ENCODE assay signal across 20 cellular contexts in the genomic region with DNA sequence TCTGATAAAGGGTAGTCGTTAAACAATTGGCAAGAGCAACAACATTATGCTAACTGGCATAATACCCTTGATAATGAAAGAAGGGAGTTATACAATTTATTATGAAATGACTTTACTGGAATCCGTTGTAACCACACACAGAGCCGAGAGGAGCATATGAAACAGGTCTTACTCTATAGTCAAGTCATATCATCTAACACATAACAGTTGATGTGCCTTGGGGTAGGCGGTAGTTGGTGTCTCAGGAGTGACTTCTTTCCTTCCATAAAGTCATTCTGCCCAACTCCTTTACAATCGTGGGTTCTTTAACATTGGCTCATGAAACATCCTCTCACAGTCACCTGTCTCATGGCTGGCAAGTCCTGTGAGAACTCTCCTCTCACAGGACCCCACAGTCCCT.
A peak's percentile ranks its signal among the peaks of the same experiment; 100 is the strongest.
DNase-seq lines count a peak whose midpoint lies in the region; ATAC-seq and TF ChIP-seq lines count a peak whose summit lies in the region.
"Had no signal": no experiment of that assay in that cellular context is flagged by ENCODE, and none has a peak within 500 bp of the region (broad histone marks: within the 10 kb centered on the region; RNA-seq: fewer than 3 reads in every experiment).

No MANE protein-coding gene starts in this region.

- TF ChIP-seq POLR2A in ovary (IDR thresholded peaks at IDR 0.05) = no peak

- no peak for TF ChIP-seq EP300 in ovary (IDR thresholded peaks at IDR 0.05)

- H3K27ac ChIP-seq in VCaP (peak overlapping the region; percentile 95; the same call in 1 of the 2 replicates), ovary (no peak overlapping the region)
- H3K27ac ChIP-seq: A549, GM23248, Peyer's patch had no signal

- H3K27me3 ChIP-seq in ovary = no peaks in the 10 kb centered on the region
- H3K27me3 ChIP-seq: Peyer's patch had no signal

- 83 to 88% (median 87%) methylated on average over 5 of the region's 5 CpGs for WGBS in ovary, 3 donors

- peaks cover 15 to 32% of the 10 kb centered on the region in 2 donors for H3K9me3 Mint-ChIP-seq in activated naive CD4-positive, alpha-beta T cell treated with anti-CD3 and anti-CD28 coated beads, Interleukin-2, amount 50 U/mL, for 72 hours

- intact Hi-C loops in ovary (cut with DNase I) = no loop called here

- H3K9me3 ChIP-seq in ovary = no peaks in the 10 kb centered on the region
- H3K9me3 ChIP-seq: A549, Caco-2, HAP-1, Peyer's patch had no signal

- TF ChIP-seq CTCF in VCaP (conservative IDR thresholded peaks at IDR 0.05) (no peak), ovary (IDR thresholded peaks at IDR 0.05) (no peak)

- peaks cover 24 to 46% of the 10 kb centered on the region in 2 donors for H3K36me3 Mint-ChIP-seq in activated naive CD4-positive, alpha-beta T cell treated with anti-CD3 and anti-CD28 coated beads, Interleukin-2, amount 50 U/mL, for 72 hours

- no peaks in the 10 kb centered on the region for H3K36me3 ChIP-seq in ovary
- H3K36me3 ChIP-seq: HAP-1, Peyer's patch had no signal

- no peak overlapping the region for H3K27ac Mint-ChIP-seq in activated naive CD4-positive, alpha-beta T cell treated with anti-CD3 and anti-CD28 coated beads, Interleukin-2, amount 50 U/mL, for 72 hours
- H3K27ac Mint-ChIP-seq: CD4-positive, alpha-beta T cell had no signal

- DNase-seq in activated CD4-positive, alpha-beta T cell treated with anti-CD3 and anti-CD28 coated beads, Interleukin-2, amount 50 U/mL, for 48 hours = peak; percentile 17 to 43
- DNase-seq in activated CD4-positive, alpha-beta T cell treated with anti-CD3 and anti-CD28 coated beads for 4 hours = no peak
- peak in 1 of 2 donors; percentile 17 for DNase-seq in activated naive CD4-positive, alpha-beta T cell treated with anti-CD3 and anti-CD28 coated beads, Interleukin-2, amount 50 U/mL, for 72 hours (ENCODE audit: low spot score in 2 of 2)
- DNase-seq in activated naive CD4-positive, alpha-beta T cell (lab: John Stamatoyannopoulos, UW) = no peak
- peak; percentile 35 for DNase-seq in stimulated activated CD8-positive, alpha-beta memory T cell treated with anti-CD3 and anti-CD28 coated beads, Interleukin-4, amount 100 ng/mL, for 48 hours
- DNase-seq in ovary = no peak
- DNase-seq: Caco-2; CD4-positive, alpha-beta T cell; GM23248; KG1; MV-4-11; NCI-H1694 treated with DMSO at 0.1 percent for 48 hours; NCI-H2107; NCI-H510A; NCI-H748 treated with DMSO at 0.1 percent for 48 hours; NK-92 treated with Interleukin-12 subunit alpha and Interleukin-12 subunit beta, amount 100 ng/mL, for 24 hours; Peyer's patch had no signal

- peak; percentile 59 to 82 for ATAC-seq in activated naive CD4-positive, alpha-beta T cell treated with anti-CD3 and anti-CD28 coated beads, Interleukin-2, amount 50 U/mL, for 72 hours
- ATAC-seq: A549 had no signal

- H3K4me3 ChIP-seq in ovary = no peak overlapping the region
- H3K4me3 ChIP-seq: A549, GM23248, HAP-1, Peyer's patch had no signal

- peaks cover 3% of the 10 kb centered on the region for H3K4me1 ChIP-seq in ovary (ENCODE audit: insufficient read depth)
- H3K4me1 ChIP-seq: HAP-1 had no signal

Comparison
In these comparisons a context has a peak if more than half of its experiments do, and no peak if none do; other contexts are left out.
1. DNase-seq: peak in activated CD4-positive, alpha-beta T cell treated with anti-CD3 and anti-CD28 coated beads, Interleukin-2, amount 50 U/mL, for 48 hours (2 of 2) and stimulated activated CD8-positive, alpha-beta memory T cell treated with anti-CD3 and anti-CD28 coated beads, Interleukin-4, amount 100 ng/mL, for 48 hours (single experiment); none in activated CD4-positive, alpha-beta T cell treated with anti-CD3 and anti-CD28 coated beads for 4 hours (0 of 2), activated naive CD4-positive, alpha-beta T cell (0 of 4) and ovary (0 of 5).